ENCODE assay signal across 20 cellular contexts in the genomic region with DNA sequence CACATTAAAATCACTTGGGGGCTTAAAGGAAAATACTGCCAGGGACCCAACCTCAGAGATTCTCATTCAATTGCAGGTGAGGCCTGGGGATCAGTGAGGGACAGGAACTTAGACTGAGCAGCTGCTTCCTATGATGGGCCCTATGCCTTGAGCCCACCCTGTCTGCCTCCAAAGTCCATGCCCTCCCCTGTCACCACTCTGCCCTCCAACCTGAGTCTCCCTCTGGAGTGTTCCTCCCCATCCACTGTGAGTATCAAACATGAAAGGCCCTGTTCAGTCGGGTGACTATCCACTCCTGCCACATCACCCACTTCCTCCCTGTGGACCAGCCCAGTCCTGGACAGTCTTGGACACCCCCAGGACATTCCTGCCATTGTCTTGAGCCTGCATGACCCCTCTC.
"Had no signal": no experiment of that assay in that cellular context is flagged by ENCODE, and none has a peak within 500 bp of the region (broad histone marks: within the 10 kb centered on the region; RNA-seq: fewer than 3 reads in every experiment).

No MANE protein-coding gene starts in this region.

- H3K27me3 Mint-ChIP-seq: dendritic cell treated with granulocyte-macrophage colony-stimulating factor and Interleukin-4, amounts not matched to agents 40 ng/mL and 50 ng/mL, for 4 days had no signal

- DNase-seq: effector memory CD8-positive, alpha-beta T cell; foreskin keratinocyte; immature natural killer cell; left lung; lower lobe of right lung; midbrain; psoas muscle; retina; right lobe of liver; spleen; stimulated activated CD4-positive, alpha-beta T cell treated with anti-CD3 and anti-CD28 coated beads, Interleukin-15, amount 100 ng/mL, for 24 hours; stimulated activated CD4-positive, alpha-beta T cell treated with anti-CD3 and anti-CD28 coated beads, Interleukin-1b, Interleukin-23, amount 100 ng/mL, for 48 hours; stimulated activated CD4-positive, alpha-beta T cell treated with anti-CD3 and anti-CD28 coated beads, Interleukin-4, amount 100 ng/mL, for 24 hours; stimulated activated naive B cell treated with anti-CD40 and anti-IgM and Interleukin-4, amounts not matched to agents 10 μg/mL and 1 μg/mL and 100 μg/mL, for 72 hours; trophoblast cell had no signal

- H3K4me3 ChIP-seq: left lung, lower lobe of right lung, psoas muscle, right lobe of liver, spleen had no signal

- H3K9ac ChIP-seq: parathyroid adenoma had no signal

- H3K36me3 ChIP-seq: left lung, lower lobe of right lung, right lobe of liver, spleen had no signal

- H3K27ac ChIP-seq: foreskin keratinocyte, left lung, lower lobe of right lung, parathyroid adenoma, psoas muscle, right lobe of liver, spleen had no signal

- H3K9me3 Mint-ChIP-seq: dendritic cell treated with granulocyte-macrophage colony-stimulating factor and Interleukin-4, amounts not matched to agents 40 ng/mL and 50 ng/mL, for 4 days; effector memory CD8-positive, alpha-beta T cell; immature natural killer cell; memory B cell; natural killer cell treated with Interleukin-12 subunit alpha and Interleukin-12 subunit beta and Interleukin-15 and Interleukin-18, amount 100 ng/mL, for 72 hours; stimulated activated naive B cell treated with anti-CD40 and anti-IgM and Interleukin-4, amounts not matched to agents 10 μg/mL and 1 μg/mL and 100 μg/mL, for 72 hours had no signal

- H3K4me1 Mint-ChIP-seq: immature natural killer cell, memory B cell had no signal

- H3K27ac Mint-ChIP-seq: dendritic cell treated with granulocyte-macrophage colony-stimulating factor and Interleukin-4, amounts not matched to agents 40 ng/mL and 50 ng/mL, for 4 days; memory B cell; natural killer cell treated with Interleukin-12 subunit alpha and Interleukin-12 subunit beta and Interleukin-15 and Interleukin-18, amount 100 ng/mL, for 72 hours; stimulated activated naive B cell treated with anti-CD40 and anti-IgM and Interleukin-4, amounts not matched to agents 10 μg/mL and 1 μg/mL and 100 μg/mL, for 72 hours had no signal

- H3K4me1 ChIP-seq: foreskin keratinocyte, left lung, psoas muscle, spleen had no signal

- H3K27me3 ChIP-seq: left lung, right lobe of liver, spleen had no signal

- H3K4me3 Mint-ChIP-seq: dendritic cell treated with granulocyte-macrophage colony-stimulating factor and Interleukin-4, amounts not matched to agents 40 ng/mL and 50 ng/mL, for 4 days; effector memory CD8-positive, alpha-beta T cell; immature natural killer cell; memory B cell; natural killer cell treated with Interleukin-12 subunit alpha and Interleukin-12 subunit beta and Interleukin-15 and Interleukin-18, amount 100 ng/mL, for 72 hours; stimulated activated naive B cell treated with anti-CD40 and anti-IgM and Interleukin-4, amounts not matched to agents 10 μg/mL and 1 μg/mL and 100 μg/mL, for 72 hours had no signal

- FAIRE-seq: keratinocyte had no signal

- H3K36me3 Mint-ChIP-seq: immature natural killer cell; natural killer cell treated with Interleukin-12 subunit alpha and Interleukin-12 subunit beta and Interleukin-15 and Interleukin-18, amount 100 ng/mL, for 72 hours; stimulated activated naive B cell treated with anti-CD40 and anti-IgM and Interleukin-4, amounts not matched to agents 10 μg/mL and 1 μg/mL and 100 μg/mL, for 72 hours had no signal

- H3K9me3 ChIP-seq: left lung, lower lobe of right lung, psoas muscle, right lobe of liver, spleen had no signal

- H2AFZ ChIP-seq: parathyroid adenoma had no signal

- ATAC-seq: effector memory CD8-positive, alpha-beta T cell; foreskin keratinocyte; left lung; lower lobe of right lung; natural killer cell treated with Interleukin-12 subunit alpha and Interleukin-12 subunit beta and Interleukin-15 and Interleukin-18, amount 100 ng/mL, for 72 hours; psoas muscle; right lobe of liver; stimulated activated naive B cell treated with anti-CD40 and anti-IgM and Interleukin-4, amounts not matched to agents 10 μg/mL and 1 μg/mL and 100 μg/mL, for 72 hours had no signal
